Comparison of ENCODE assay signal across 21 cellular contexts in genomic region chr7:3109516-3109915, GRCh38.
DNase-seq lines count a peak whose midpoint lies in the region; ATAC-seq and TF ChIP-seq lines count a peak whose summit lies in the region.
"Had no signal": no experiment of that assay in that cellular context is flagged by ENCODE, and none has a peak within 500 bp of the region (broad histone marks: within the 10 kb centered on the region; RNA-seq: fewer than 3 reads in every experiment).

No MANE protein-coding gene starts in this region.

- H3K4me1 ChIP-seq in RWPE2 (ENCODE audit: insufficient read depth, poor library complexity, severe bottlenecking) (peaks cover 4% of the 10 kb centered on the region), hepatocyte (ENCODE audit: insufficient read depth) (no peaks in the 10 kb centered on the region)
- H3K4me1 ChIP-seq: A549 had no signal

- intact Hi-C loops in Right ventricle myocardium inferior (cut with DNase I), result no loop called here

- H3K27ac ChIP-seq in RWPE2 (ENCODE audit: poor library complexity, severe bottlenecking), result no peak overlapping the region
- no peak overlapping the region for H3K27ac ChIP-seq in hepatocyte
- H3K27ac ChIP-seq: A549; BLaER1 treated with 17β-estradiol and CSF1 and Interleukin-3, amounts not matched to agents 10 nM and 100 nM; RWPE1 had no signal

- ATAC-seq in RWPE2 (ENCODE audit: low read depth) (no peak), Right ventricle myocardium inferior (no peak)
- ATAC-seq: A549, GM12878, GM23338, HCT116, K562 had no signal

- peaks cover 11% of the 10 kb centered on the region for H3K9me3 Mint-ChIP-seq in type B pancreatic cell

- H3K36me3 ChIP-seq in RWPE2 (ENCODE audit: low read depth), result no peaks in the 10 kb centered on the region
- H3K36me3 ChIP-seq in hepatocyte (replicated peaks; ENCODE audit: insufficient read depth, low read depth), result no peaks in the 10 kb centered on the region
- H3K36me3 ChIP-seq: BLaER1 treated with 17β-estradiol and CSF1 and Interleukin-3, amounts not matched to agents 10 nM and 100 nM had no signal

- H3K4me3 ChIP-seq in RWPE2 (ENCODE audit: severe bottlenecking), result no peak overlapping the region
- H3K4me3 ChIP-seq in hepatocyte, result no peak overlapping the region
- H3K4me3 ChIP-seq: A549; BLaER1 treated with 17β-estradiol and CSF1 and Interleukin-3, amounts not matched to agents 10 nM and 100 nM; GM12878; GM23338; K562 had no signal

- H3K36me3 Mint-ChIP-seq in type B pancreatic cell, result no peaks in the 10 kb centered on the region

- H3K79me2 ChIP-seq in hepatocyte, result no peaks in the 10 kb centered on the region

- H3K9me3 ChIP-seq in RWPE2 (ENCODE audit: severe bottlenecking) (peaks cover 2% of the 10 kb centered on the region), hepatocyte (ENCODE audit: low read depth) (no peaks in the 10 kb centered on the region)

- H3K27me3 ChIP-seq in RWPE2 (ENCODE audit: insufficient read depth, poor library complexity, severe bottlenecking) (no peaks in the 10 kb centered on the region), hepatocyte (no peaks in the 10 kb centered on the region)
- H3K27me3 ChIP-seq: BLaER1 treated with 17β-estradiol and CSF1 and Interleukin-3, amounts not matched to agents 10 nM and 100 nM had no signal

- H3K9me2 ChIP-seq in hepatocyte (replicated peaks; ENCODE audit: insufficient read depth), result no peaks in the 10 kb centered on the region

- peak; percentile 47 for DNase-seq in activated CD8-positive, alpha-beta memory T cell treated with anti-CD3 and anti-CD28 coated beads, Interleukin-2, amount 50 U/mL, for 48 hours
- DNase-seq in activated CD8-positive, alpha-beta memory T cell treated with anti-CD3 and anti-CD28 coated beads for 24 hours, result no peak
- peak; percentile 5 for DNase-seq in RWPE2 (ENCODE audit: low spot score)
- no peak for DNase-seq in hepatocyte (ENCODE audit: low spot score)
- no peak for DNase-seq in type B pancreatic cell (ENCODE audit: extremely low spot score, unreplicated experiment)
- no peak for DNase-seq in HK-2 (ENCODE audit: unreplicated experiment)
- DNase-seq in Right ventricle myocardium inferior (ENCODE audit: missing footprints), result no peak
- DNase-seq in COLO829 (ENCODE audit: low spot score), result no peak
- DNase-seq: CD8-positive, alpha-beta memory T cell; GDM1; NCI-H187; NCI-H345; NCI-H526 treated with DMSO at 0.1 percent for 48 hours; NK-92 treated with Interleukin-12 subunit alpha and Interleukin-12 subunit beta, amount 100 ng/mL, for 24 hours had no signal

- H3K4me1 Mint-ChIP-seq in type B pancreatic cell (ENCODE audit: unreplicated experiment), result peaks cover 13% of the 10 kb centered on the region

- TF ChIP-seq CTCF in RWPE2 (IDR thresholded peaks at IDR 0.05; ENCODE audit: poor library complexity, severe bottlenecking), result no peak
- TF ChIP-seq CTCF in hepatocyte (IDR thresholded peaks at IDR 0.05; ENCODE audit: poor library complexity), result no peak
- no peak for TF ChIP-seq CTCF in type B pancreatic cell (conservative IDR thresholded peaks at IDR 0.05)

- H3K4me3 Mint-ChIP-seq in type B pancreatic cell, result no peak overlapping the region
- H3K4me3 Mint-ChIP-seq: GM23338 had no signal

- peaks cover 1% of the 10 kb centered on the region for H3K27me3 Mint-ChIP-seq in type B pancreatic cell
- H3K27me3 Mint-ChIP-seq: CD8-positive, alpha-beta memory T cell had no signal

- no peak overlapping the region for H2AFZ ChIP-seq in hepatocyte
- H2AFZ ChIP-seq: GM23338 had no signal

- 35% methylated on average over 5 of the region's 5 CpGs for WGBS in hepatocyte (ENCODE audit: low lambda C conversion rate, missing lambda C conversion rate)

- peak overlapping the region; percentile 25 for H3K4me2 ChIP-seq in hepatocyte
- H3K4me2 ChIP-seq: A549; BLaER1 treated with 17β-estradiol and CSF1 and Interleukin-3, amounts not matched to agents 10 nM and 100 nM; GM23338 had no signal

- H4K20me1 ChIP-seq in hepatocyte (ENCODE audit: insufficient read depth, poor library complexity, severe bottlenecking), result no peaks in the 10 kb centered on the region
- H4K20me1 ChIP-seq: BLaER1 treated with 17β-estradiol and CSF1 and Interleukin-3, amounts not matched to agents 10 nM and 100 nM had no signal

- peak overlapping the region; percentile 89 for H3K27ac Mint-ChIP-seq in type B pancreatic cell
- H3K27ac Mint-ChIP-seq: GM23338 had no signal

Comparison
In these comparisons a context has a peak if more than half of its experiments do, and no peak if none do; other contexts are left out.
1. DNase-seq: peak in activated CD8-positive, alpha-beta memory T cell treated with anti-CD3 and anti-CD28 coated beads, Interleukin-2, amount 50 U/mL, for 48 hours (single experiment) and RWPE2 (single experiment); none in activated CD8-positive, alpha-beta memory T cell treated with anti-CD3 and anti-CD28 coated beads for 24 hours (single experiment), hepatocyte (single experiment), type B pancreatic cell (single experiment), HK-2 (single experiment), Right ventricle myocardium inferior (single experiment) and COLO829 (single experiment).